In genomic region chr6:79042799-79043126, GRCh38 we compare ENCODE assay signal across 1 cellular context.
A peak's percentile ranks its signal among the peaks of the same experiment; 100 is the strongest.
TF ChIP-seq lines count a peak whose summit lies in the region.

No MANE protein-coding gene starts in this region.

TF ChIP-seq in GM12878, 131 proteins besides CTCF, POLR2A, EP300 and RAD21:
- TF ChIP-seq BACH1 (IDR thresholded peaks at IDR 0.05; ENCODE audit: borderline replicate concordance) (no peak), NR2C1 (IDR thresholded peaks at IDR 0.05) (no peak), HDGF (IDR thresholded peaks at IDR 0.05) (no peak), ZNF384 (IDR thresholded peaks at IDR 0.05; ENCODE audit: borderline replicate concordance, low read depth, low read length) (0 out of 2 replicates have a peak, but pooled peaks have one; percentile 1), KAT2A (conservative IDR thresholded peaks at IDR 0.05; ENCODE audit: control insufficient read depth, low read depth, low read length) (no peak), ATF2 (IDR thresholded peaks at IDR 0.05; ENCODE audit: low read length) (0 out of 2 replicates have a peak, but pooled peaks have one; percentile 0), ZNF274 (IDR thresholded peaks at IDR 0.05; ENCODE audit: insufficient read depth, insufficient read length) (no peak), ETV6 (conservative IDR thresholded peaks at IDR 0.05 in 1 of 2, IDR thresholded peaks at IDR 0.05 in 1 of 2; ENCODE audit: borderline replicate concordance in 1 of 2, low read depth in 1 of 2) (peak in 1 of 2 experiments; percentile 9; a peak in 1 of 4 replicates), CHD2 (IDR thresholded peaks at IDR 0.05; ENCODE audit: borderline replicate concordance, low read depth, low read length) (no peak), NFYA (IDR thresholded peaks at IDR 0.05; ENCODE audit: borderline replicate concordance, low read depth, low read length) (no peak), E4F1 (IDR thresholded peaks at IDR 0.05; ENCODE audit: borderline replicate concordance, partially characterized antibody) (no peak)
